In the genomic region with DNA sequence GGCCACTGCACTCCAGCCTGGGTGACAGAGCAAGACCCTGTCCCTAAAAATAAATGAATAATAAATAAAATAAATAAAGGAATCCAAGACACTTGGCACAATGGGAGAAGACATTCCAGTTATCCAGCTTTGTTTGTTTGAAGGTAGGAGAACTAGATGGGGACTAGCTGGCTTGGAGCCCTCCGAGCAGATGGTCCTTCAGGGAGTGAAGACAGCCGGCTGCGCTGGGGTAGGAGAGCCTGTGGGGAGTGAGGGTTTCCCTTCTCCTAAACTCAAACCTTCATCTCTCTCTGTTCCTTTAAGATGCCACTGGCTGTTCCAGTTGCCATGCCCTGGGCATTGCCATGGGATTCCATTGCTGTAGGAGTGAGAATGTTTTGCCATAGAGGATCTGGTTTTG, we compare ENCODE assay signal across 21 cellular contexts.
A peak's percentile ranks its signal among the peaks of the same experiment; 100 is the strongest.
DNase-seq lines count a peak whose midpoint lies in the region; ATAC-seq, FAIRE-seq and TF ChIP-seq lines count a peak whose summit lies in the region.
"Had no signal": no experiment of that assay in that cellular context is flagged by ENCODE, and none has a peak within 500 bp of the region (broad histone marks: within the 10 kb centered on the region; RNA-seq: fewer than 3 reads in every experiment).

No MANE protein-coding gene starts in this region.

- no peak overlapping the region for H3K4me3 Mint-ChIP-seq in natural killer cell treated with Interleukin-12 subunit alpha and Interleukin-12 subunit beta and Interleukin-15 and Interleukin-18, amount 100 ng/mL, for 72 hours
- no peak overlapping the region for H3K4me3 Mint-ChIP-seq in natural killer cell
- H3K4me3 Mint-ChIP-seq: CD4-positive, CD25-positive, alpha-beta regulatory T cell; IgD-negative memory B cell had no signal

- CTCF ChIA-PET in RWPE1 (lab: Yijun Ruan, JAX) = interaction anchor here (1.1 to 1.8 kb wide), 2 partner anchors 10 to 19 kb away, joined by 4 read pairs; no protein-coding TSS in a partner anchor

- DNase-seq in natural killer cell treated with Interleukin-12 subunit alpha and Interleukin-12 subunit beta and Interleukin-15 and Interleukin-18, amount 100 ng/mL, for 72 hours (ENCODE audit: low spot score) = peak; percentile 32
- no peak for DNase-seq in natural killer cell
- DNase-seq in NCI-H2171 (lab: John Stamatoyannopoulos, UW) = peak; percentile 49
- DNase-seq in RWPE1 (ENCODE audit: low spot score) = no peak
- DNase-seq in posterior cingulate gyrus = peak in 6 of 10 donors; percentile 52 to 91 (median 70)
- no peak for DNase-seq in effector CD8-positive, alpha-beta T cell (lab: John Stamatoyannopoulos, UW)
- no peak for DNase-seq in HTR-8/SVneo (ENCODE audit: insufficient read length, low spot score)
- no peak for DNase-seq in COLO668 (lab: John Stamatoyannopoulos, UW; ENCODE audit: unreplicated experiment)
- DNase-seq: 8988T; ACHN; Calu3; CD4-positive, CD25-positive, alpha-beta regulatory T cell; DMS153; DMS79 treated with DMSO at 0.1 percent for 48 hours; EL; GDM1; GOT3; H9 had no signal

- no peak for FAIRE-seq in HTR-8/SVneo (lab: Jason Lieb, UNC)
- FAIRE-seq: GM12892 had no signal

- intact Hi-C loops in natural killer cell (cut with micrococcal nuclease) (no loop called here), posterior cingulate gyrus (cut with DNase I) (no loop called here)

- peaks cover 0 to 3% of the 10 kb centered on the region in 2 donors for H3K27me3 Mint-ChIP-seq in natural killer cell treated with Interleukin-12 subunit alpha and Interleukin-12 subunit beta and Interleukin-15 and Interleukin-18, amount 100 ng/mL, for 72 hours
- no peaks in the 10 kb centered on the region for H3K27me3 Mint-ChIP-seq in natural killer cell (ENCODE audit: low read depth in 2 of 2)

- ATAC-seq in natural killer cell treated with Interleukin-12 subunit alpha and Interleukin-12 subunit beta and Interleukin-15 and Interleukin-18, amount 100 ng/mL, for 72 hours = no peak
- ATAC-seq in natural killer cell = no peak

- no peaks in the 10 kb centered on the region for H3K4me1 Mint-ChIP-seq in natural killer cell treated with Interleukin-12 subunit alpha and Interleukin-12 subunit beta and Interleukin-15 and Interleukin-18, amount 100 ng/mL, for 72 hours (ENCODE audit: low read depth in 2 of 2)
- H3K4me1 Mint-ChIP-seq in natural killer cell = no peaks in the 10 kb centered on the region
- H3K4me1 Mint-ChIP-seq: CD4-positive, CD25-positive, alpha-beta regulatory T cell had no signal

- peak overlapping the region; percentile 16; the same call in 1 of the 2 replicates for H3K27ac ChIP-seq in RWPE1
- H3K27ac ChIP-seq: BLaER1 treated with 17β-estradiol and CSF1 and Interleukin-3, amounts not matched to agents 10 nM and 100 nM had no signal

- H3K27ac Mint-ChIP-seq in natural killer cell treated with Interleukin-12 subunit alpha and Interleukin-12 subunit beta and Interleukin-15 and Interleukin-18, amount 100 ng/mL, for 72 hours = no peak overlapping the region
- H3K27ac Mint-ChIP-seq in natural killer cell = no peak overlapping the region
- H3K27ac Mint-ChIP-seq: CD4-positive, CD25-positive, alpha-beta regulatory T cell; IgD-negative memory B cell had no signal

- H3K9me3 Mint-ChIP-seq in natural killer cell treated with Interleukin-12 subunit alpha and Interleukin-12 subunit beta and Interleukin-15 and Interleukin-18, amount 100 ng/mL, for 72 hours = no peaks in the 10 kb centered on the region
- no peaks in the 10 kb centered on the region for H3K9me3 Mint-ChIP-seq in natural killer cell
- H3K9me3 Mint-ChIP-seq: H9 had no signal

- POLR2A ChIA-PET in RWPE1 (lab: Yijun Ruan, JAX; ENCODE audit: low non-redundant PET) = no interaction called here

- no peaks in the 10 kb centered on the region for H3K36me3 Mint-ChIP-seq in natural killer cell treated with Interleukin-12 subunit alpha and Interleukin-12 subunit beta and Interleukin-15 and Interleukin-18, amount 100 ng/mL, for 72 hours
- no peaks in the 10 kb centered on the region for H3K36me3 Mint-ChIP-seq in natural killer cell
- H3K36me3 Mint-ChIP-seq: CD4-positive, CD25-positive, alpha-beta regulatory T cell; IgD-negative memory B cell had no signal

- no peak for TF ChIP-seq CTCF in natural killer cell (IDR thresholded peaks at IDR 0.05)
- TF ChIP-seq CTCF in RWPE1 (conservative IDR thresholded peaks at IDR 0.05; ENCODE audit: low read depth) = no peak

Comparison
In these comparisons a context has a peak if more than half of its experiments do, and no peak if none do; other contexts are left out.
1. DNase-seq: peak in natural killer cell treated with Interleukin-12 subunit alpha and Interleukin-12 subunit beta and Interleukin-15 and Interleukin-18, amount 100 ng/mL, for 72 hours (single experiment), NCI-H2171 (single experiment) and posterior cingulate gyrus (6 of 10); none in natural killer cell (single experiment), RWPE1 (single experiment), effector CD8-positive, alpha-beta T cell (single experiment), HTR-8/SVneo (single experiment) and COLO668 (single experiment).